ENCODE assay signal across 26 cellular contexts in the genomic region with DNA sequence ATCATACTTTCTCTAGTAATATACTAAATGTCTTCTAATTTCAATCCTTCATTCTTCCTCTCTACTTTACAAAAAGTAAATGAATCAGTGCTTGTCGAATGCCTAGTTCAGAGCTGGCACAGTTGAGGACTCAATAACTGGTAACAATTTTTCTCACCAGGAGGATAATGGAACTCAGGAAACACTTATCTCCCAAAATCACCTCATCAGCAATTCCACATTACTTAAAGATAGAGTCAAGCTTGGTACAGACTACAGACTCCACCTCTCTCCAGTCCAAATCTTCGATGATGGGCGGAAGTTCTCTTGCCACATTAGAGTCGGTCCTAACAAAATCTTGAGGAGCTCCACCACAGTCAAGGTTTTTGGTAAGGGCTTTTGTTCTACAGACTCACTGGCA. TPM values are rescaled to one million over a fixed set of nuclear protein-coding genes. Genes with fewer than 3 reads are reported as not detected.
DNase-seq lines count a peak whose midpoint lies in the region; ATAC-seq and TF ChIP-seq lines count a peak whose summit lies in the region.
"Had no signal": no experiment of that assay in that cellular context is flagged by ENCODE, and none has a peak within 500 bp of the region (broad histone marks: within the 10 kb centered on the region; RNA-seq: fewer than 3 reads in every experiment).

No MANE protein-coding gene starts in this region.

- peaks cover 60% of the 10 kb centered on the region for H3K36me3 Mint-ChIP-seq in T-helper 1 cell treated with Interleukin-12 subunit alpha and Interleukin-12 subunit beta and Interleukin-4 antibody, amounts not matched to agents 30 μg/mL and 1 μg/mL, for 36 hours (ENCODE audit: low read depth)
- H3K36me3 Mint-ChIP-seq in CD4-positive, alpha-beta memory T cell, result peaks cover 66 to 68% of the 10 kb centered on the region in 2 donors
- H3K36me3 Mint-ChIP-seq in activated T-helper 2 cell treated with anti-CD3 and anti-CD28 coated beads, Interferon-gamma antibody, Interleukin-2, Interleukin-4, amounts not matched to agents 10 μg/mL and 5 μg/mL and 100 μg/mL, durations not matched to agents 14 hours and 24 hours and 36 hours (ENCODE audit: low read depth), result peaks cover 82% of the 10 kb centered on the region
- H3K36me3 Mint-ChIP-seq in natural killer cell (no peaks in the 10 kb centered on the region), chondrocyte (ENCODE audit: low read depth) (no peaks in the 10 kb centered on the region)
- H3K36me3 Mint-ChIP-seq: mesothelial cell of epicardium had no signal

- no peak for TF ChIP-seq CTCF in natural killer cell (IDR thresholded peaks at IDR 0.05)
- no peak for TF ChIP-seq CTCF in body of pancreas (IDR thresholded peaks at IDR 0.05)
- TF ChIP-seq CTCF in chondrocyte (IDR thresholded peaks at IDR 0.05), result no peak

- H3K27me3 ChIP-seq in CD4-positive, alpha-beta memory T cell (ENCODE audit: insufficient read depth, low read length), result no peaks in the 10 kb centered on the region
- H3K27me3 ChIP-seq in body of pancreas, result peaks cover 0 to 4% of the 10 kb centered on the region in 2 donors
- H3K27me3 ChIP-seq: brain microvascular endothelial cell, heart left ventricle, ovary, SJSA1, spleen had no signal

- no peak overlapping the region for H3K4me3 ChIP-seq in CD4-positive, alpha-beta memory T cell (ENCODE audit: low read length in 2 of 2)
- no peak overlapping the region for H3K4me3 ChIP-seq in body of pancreas
- H3K4me3 ChIP-seq: heart left ventricle, ovary, SJSA1, spleen had no signal

- WGBS in body of pancreas, 2 donors, result 84 to 88% methylated on average over 4 of the region's 4 CpGs

- no peak for TF ChIP-seq POLR2A in body of pancreas (IDR thresholded peaks at IDR 0.05)

- H3K4me1 Mint-ChIP-seq in T-helper 1 cell treated with Interleukin-12 subunit alpha and Interleukin-12 subunit beta and Interleukin-4 antibody, amounts not matched to agents 30 μg/mL and 1 μg/mL, for 36 hours (ENCODE audit: low read depth), result peaks cover 52% of the 10 kb centered on the region
- H3K4me1 Mint-ChIP-seq in CD4-positive, alpha-beta memory T cell, result peaks cover 29 to 62% (median 47%) of the 10 kb centered on the region in 4 donors
- H3K4me1 Mint-ChIP-seq in activated T-helper 2 cell treated with anti-CD3 and anti-CD28 coated beads, Interferon-gamma antibody, Interleukin-2, Interleukin-4, amounts not matched to agents 10 μg/mL and 5 μg/mL and 100 μg/mL, durations not matched to agents 14 hours and 24 hours and 36 hours (ENCODE audit: low read depth), result peaks cover 67% of the 10 kb centered on the region
- H3K4me1 Mint-ChIP-seq in natural killer cell, result peaks cover 46 to 47% of the 10 kb centered on the region in 2 donors
- H3K4me1 Mint-ChIP-seq in chondrocyte (ENCODE audit: low read depth), result peaks cover 37% of the 10 kb centered on the region
- H3K4me1 Mint-ChIP-seq: mesothelial cell of epicardium had no signal

- H3K9me3 ChIP-seq in CD4-positive, alpha-beta memory T cell (ENCODE audit: control insufficient read depth in 1 of 2, low read length in 2 of 2), result no peaks in the 10 kb centered on the region
- H3K9me3 ChIP-seq in body of pancreas, result no peaks in the 10 kb centered on the region
- H3K9me3 ChIP-seq: heart left ventricle, ovary, SJSA1, spleen had no signal

- peaks cover 10% of the 10 kb centered on the region for H3K4me1 ChIP-seq in CD4-positive, alpha-beta memory T cell (ENCODE audit: insufficient read depth, low read length)
- no peaks in the 10 kb centered on the region for H3K4me1 ChIP-seq in body of pancreas
- H3K4me1 ChIP-seq: heart left ventricle had no signal

- H3K4me3 Mint-ChIP-seq in T-helper 1 cell treated with Interleukin-12 subunit alpha and Interleukin-12 subunit beta and Interleukin-4 antibody, amounts not matched to agents 30 μg/mL and 1 μg/mL, for 36 hours, result no peak overlapping the region
- H3K4me3 Mint-ChIP-seq in CD4-positive, alpha-beta memory T cell, result no peak overlapping the region
- H3K4me3 Mint-ChIP-seq in activated T-helper 2 cell treated with anti-CD3 and anti-CD28 coated beads, Interferon-gamma antibody, Interleukin-2, Interleukin-4, amounts not matched to agents 10 μg/mL and 5 μg/mL and 100 μg/mL, durations not matched to agents 14 hours and 24 hours and 36 hours (ENCODE audit: low read depth), result no peak overlapping the region
- H3K4me3 Mint-ChIP-seq in natural killer cell, result no peak overlapping the region
- no peak overlapping the region for H3K4me3 Mint-ChIP-seq in chondrocyte (ENCODE audit: unreplicated experiment)
- H3K4me3 Mint-ChIP-seq: CD4-positive, CD25-positive, alpha-beta regulatory T cell; mesothelial cell of epicardium; T-cell had no signal

- ATAC-seq in natural killer cell (no peak), body of pancreas (no peak)
- ATAC-seq: heart left ventricle; left lobe of liver; naive thymus-derived CD4-positive, alpha-beta T cell; T-cell had no signal

- CTCF ChIA-PET in CD4-positive, alpha-beta memory T cell (lab: Charles Lee; ENCODE audit: partially characterized antibody), result interaction anchor here (0.7 to 2.6 kb wide), 16 partner anchors 8 to 389 kb away, joined by 3 to 22 read pairs (median 5); no protein-coding TSS in a partner anchor

- H3K27me3 Mint-ChIP-seq in T-helper 1 cell treated with Interleukin-12 subunit alpha and Interleukin-12 subunit beta and Interleukin-4 antibody, amounts not matched to agents 30 μg/mL and 1 μg/mL, for 36 hours (ENCODE audit: low read depth), result no peaks in the 10 kb centered on the region
- no peaks in the 10 kb centered on the region for H3K27me3 Mint-ChIP-seq in CD4-positive, alpha-beta memory T cell
- H3K27me3 Mint-ChIP-seq in activated T-helper 2 cell treated with anti-CD3 and anti-CD28 coated beads, Interferon-gamma antibody, Interleukin-2, Interleukin-4, amounts not matched to agents 10 μg/mL and 5 μg/mL and 100 μg/mL, durations not matched to agents 14 hours and 24 hours and 36 hours (ENCODE audit: low read depth), result no peaks in the 10 kb centered on the region
- H3K27me3 Mint-ChIP-seq in natural killer cell (ENCODE audit: low read depth in 2 of 2) (no peaks in the 10 kb centered on the region), chondrocyte (ENCODE audit: low read depth) (peaks cover 1% of the 10 kb centered on the region)
- H3K27me3 Mint-ChIP-seq: CD4-positive, CD25-positive, alpha-beta regulatory T cell; naive thymus-derived CD4-positive, alpha-beta T cell; T-cell had no signal

- H3K27ac ChIP-seq in CD4-positive, alpha-beta memory T cell (ENCODE audit: low read depth, low read length), result no peak overlapping the region
- H3K27ac ChIP-seq in body of pancreas, result no peak overlapping the region
- H3K27ac ChIP-seq: 22Rv1, brain microvascular endothelial cell, heart left ventricle, ovary, SJSA1, spleen had no signal

- intact Hi-C loops in CD4-positive, alpha-beta memory T cell (cut with micrococcal nuclease), result loop anchor here (2.0 kb wide), 1 partner anchor 14 kb away; no protein-coding TSS in a partner anchor
- intact Hi-C loops in activated T-helper 2 cell treated with anti-CD3 and anti-CD28 coated beads, Interferon-gamma antibody, Interleukin-2, Interleukin-4, amounts not matched to agents 10 μg/mL and 5 μg/mL and 100 μg/mL, durations not matched to agents 14 hours and 24 hours and 36 hours (cut with micrococcal nuclease), result loop anchor here (1.0 to 2.0 kb wide), 3 partner anchors 16 to 388 kb away; a partner anchor contains a TSS
- intact Hi-C loops in natural killer cell (cut with micrococcal nuclease), result loop anchor here (5.0 kb wide), 1 partner anchor 38 kb away; no protein-coding TSS in a partner anchor
- intact Hi-C loops in body of pancreas (cut with DNase I), result no loop called here

- H3K9me3 Mint-ChIP-seq in T-helper 1 cell treated with Interleukin-12 subunit alpha and Interleukin-12 subunit beta and Interleukin-4 antibody, amounts not matched to agents 30 μg/mL and 1 μg/mL, for 36 hours, result no peaks in the 10 kb centered on the region
- peaks cover 0 to 2% (median 0%) of the 10 kb centered on the region in 8 donors for H3K9me3 Mint-ChIP-seq in CD4-positive, alpha-beta memory T cell
- no peaks in the 10 kb centered on the region for H3K9me3 Mint-ChIP-seq in activated T-helper 2 cell treated with anti-CD3 and anti-CD28 coated beads, Interferon-gamma antibody, Interleukin-2, Interleukin-4, amounts not matched to agents 10 μg/mL and 5 μg/mL and 100 μg/mL, durations not matched to agents 14 hours and 24 hours and 36 hours
- H3K9me3 Mint-ChIP-seq in natural killer cell (no peaks in the 10 kb centered on the region), chondrocyte (ENCODE audit: low read depth) (no peaks in the 10 kb centered on the region)
- H3K9me3 Mint-ChIP-seq: CD4-positive, CD25-positive, alpha-beta regulatory T cell; mesothelial cell of epicardium; naive thymus-derived CD4-positive, alpha-beta T cell; T-cell had no signal

- DNase-seq in T-helper 1 cell, result no peak
- no peak for DNase-seq in CD4-positive, alpha-beta memory T cell
- DNase-seq in activated T-helper 2 cell treated with anti-CD3 and anti-CD28 coated beads, Interferon-gamma antibody, Interleukin-2, Interleukin-4, amounts not matched to agents 10 μg/mL and 5 μg/mL and 100 μg/mL, durations not matched to agents 14 hours and 24 hours and 36 hours (ENCODE audit: low spot score), result no peak
- no peak for DNase-seq in natural killer cell
- DNase-seq in body of pancreas, result no peak
- DNase-seq in chondrocyte (ENCODE audit: low spot score), result no peak
- DNase-seq in NCI-H774 (lab: John Stamatoyannopoulos, UW), result no peak
- DNase-seq: activated CD4-positive, alpha-beta T cell treated with anti-CD3 and anti-CD28 coated beads for 4 hours; brain microvascular endothelial cell; CD4-positive, CD25-positive, alpha-beta regulatory T cell; effector CD8-positive, alpha-beta T cell; foreskin fibroblast; heart left ventricle; naive thymus-derived CD4-positive, alpha-beta T cell; NCI-H1694; NCI-H510A treated with DMSO at 0.1 percent for 48 hours; ovary; spleen; stimulated activated CD4-positive, alpha-beta T cell treated with anti-CD3 and anti-CD28 coated beads, Interleukin-2, amount 100 ng/mL, for 48 hours; stimulated activated naive CD4-positive, alpha-beta T cell; T-cell had no signal

- peak overlapping the region; percentile 53 for H3K27ac Mint-ChIP-seq in T-helper 1 cell treated with Interleukin-12 subunit alpha and Interleukin-12 subunit beta and Interleukin-4 antibody, amounts not matched to agents 30 μg/mL and 1 μg/mL, for 36 hours
- H3K27ac Mint-ChIP-seq in CD4-positive, alpha-beta memory T cell, result peak overlapping the region in 6 of 7 donors; percentile 0 to 81 (median 66)
- peak overlapping the region; percentile 46 for H3K27ac Mint-ChIP-seq in activated T-helper 2 cell treated with anti-CD3 and anti-CD28 coated beads, Interferon-gamma antibody, Interleukin-2, Interleukin-4, amounts not matched to agents 10 μg/mL and 5 μg/mL and 100 μg/mL, durations not matched to agents 14 hours and 24 hours and 36 hours
- H3K27ac Mint-ChIP-seq in natural killer cell, result peak overlapping the region; percentile 23 to 69
- H3K27ac Mint-ChIP-seq in chondrocyte (ENCODE audit: unreplicated experiment), result no peak overlapping the region
- H3K27ac Mint-ChIP-seq: mesothelial cell of epicardium had no signal

- H3K36me3 ChIP-seq in CD4-positive, alpha-beta memory T cell (ENCODE audit: insufficient read depth, low read length), result peaks cover 18% of the 10 kb centered on the region
- no peaks in the 10 kb centered on the region for H3K36me3 ChIP-seq in body of pancreas (replicated peaks in 1 of 2; ENCODE audit: insufficient read depth in 1 of 2, low read depth in 2 of 2)
- H3K36me3 ChIP-seq: brain microvascular endothelial cell, heart left ventricle, ovary, SJSA1 had no signal

- POLR2A ChIA-PET in CD4-positive, alpha-beta memory T cell (lab: Charles Lee; ENCODE audit: partially characterized antibody), result interaction anchor here (1.3 to 1.6 kb wide), 2 partner anchors 37 to 113 kb away, joined by 3 to 6 read pairs; no protein-coding TSS in a partner anchor

RNA-seq across cellular contexts. Expression of a gene that starts 16.3 kb away (rescaled TPM):
- total RNA-seq in CD4-positive, alpha-beta memory T cell, result under 1 TPM in 1 of 2 experiments, not detected in 1; 0.19 TPM
- polyA plus RNA-seq in CD4-positive, alpha-beta memory T cell, result 1 to 10 TPM in 1 of 2 donors, not detected in 1; 1.4 TPM
- total RNA-seq in activated T-helper 2 cell treated with anti-CD3 and anti-CD28 coated beads, Interferon-gamma antibody, Interleukin-2, Interleukin-4, amounts not matched to agents 10 μg/mL and 5 μg/mL and 100 μg/mL, durations not matched to agents 14 hours and 24 hours and 36 hours, result 543 and 546 TPM in 2 replicates
- total RNA-seq in natural killer cell (under 1 TPM in 1 of 3 donors, not detected in 2; 0.26 TPM), body of pancreas (not detected), chondrocyte (not detected in 3 replicates)
- total RNA-seq: mesothelial cell of epicardium, SJSA1 had no signal
- polyA plus RNA-seq: heart left ventricle had no signal

RNA-seq across cellular contexts. Expression of a gene that starts 36.9 kb away (rescaled TPM):
- total RNA-seq in CD4-positive, alpha-beta memory T cell, result 100 to 1,000 TPM; 215 to 228 TPM
- 100 to 1,000 TPM; 199 to 307 TPM for polyA plus RNA-seq in CD4-positive, alpha-beta memory T cell
- total RNA-seq in activated T-helper 2 cell treated with anti-CD3 and anti-CD28 coated beads, Interferon-gamma antibody, Interleukin-2, Interleukin-4, amounts not matched to agents 10 μg/mL and 5 μg/mL and 100 μg/mL, durations not matched to agents 14 hours and 24 hours and 36 hours, result 64.2 and 67.9 TPM in 2 replicates
- total RNA-seq in natural killer cell (100 to 1,000 TPM; 146 to 191 (median 166) TPM), body of pancreas (1 to 10 TPM in 1 of 2 donors, under 1 TPM in 1; 0.33 to 2.6 TPM), chondrocyte (0.17 to 0.27 TPM (median 0.23 TPM) in 3 replicates)

Comparison
In these comparisons a context has a peak if more than half of its experiments do, and no peak if none do; other contexts are left out.
1. RNA of a gene that starts 16.3 kb away (total RNA-seq): 543 to 546 TPM in activated T-helper 2 cell treated with anti-CD3 and anti-CD28 coated beads, Interferon-gamma antibody, Interleukin-2, Interleukin-4, amounts not matched to agents 10 μg/mL and 5 μg/mL and 100 μg/mL, durations not matched to agents 14 hours and 24 hours and 36 hours; 0.19 TPM in CD4-positive, alpha-beta memory T cell, 0.26 TPM in natural killer cell, not detected in body of pancreas and not detected in chondrocyte; every median in the first group is over 100 times any median in the second.
2. RNA of a gene that starts 36.9 kb away (total RNA-seq): 215 to 228 TPM in CD4-positive, alpha-beta memory T cell, 146 to 191 TPM in natural killer cell and 64.2 to 67.9 TPM in activated T-helper 2 cell treated with anti-CD3 and anti-CD28 coated beads, Interferon-gamma antibody, Interleukin-2, Interleukin-4, amounts not matched to agents 10 μg/mL and 5 μg/mL and 100 μg/mL, durations not matched to agents 14 hours and 24 hours and 36 hours; 0.33 to 2.6 TPM in body of pancreas and 0.17 to 0.27 TPM in chondrocyte; every median in the first group is over 10 times any median in the second.